ENCODE assay signal across 8 cellular contexts in genomic region chr12:53005986-53006809, GRCh38. TPM values are rescaled to one million over a fixed set of nuclear protein-coding genes. Genes with fewer than 3 reads are reported as not detected.
DNase-seq lines count a peak whose midpoint lies in the region; ATAC-seq and TF ChIP-seq lines count a peak whose summit lies in the region.

Gene EIF4B (plus strand): TSS chr12:53006456. CDS start chr12:53006484, 28 bp downstream.

- peak within 1 kb of the TSS; percentile 43 for H2AFZ ChIP-seq in ACC112 (ENCODE audit: low read length, unreplicated experiment)

- peak; percentile 54 for TF ChIP-seq POLR2A in breast epithelium (IDR thresholded peaks at IDR 0.05)

- peak; percentile 100 for DNase-seq in NCI-H2196 treated with DMSO at 0.1 percent for 48 hours (lab: John Stamatoyannopoulos, UW; ENCODE audit: unreplicated experiment)
- peak; percentile 99 to 100 for DNase-seq in breast epithelium (ENCODE audit: low spot score in 2 of 2)

- H3K9me3 ChIP-seq in breast epithelium (no peaks in the 10 kb centered on the region), iPS-18a (ENCODE audit: control insufficient read depth, low read depth, low read length) (no peaks in the 10 kb centered on the region), skeletal muscle tissue (ENCODE audit: control insufficient read depth in 3 of 3, low read length in 3 of 3) (no peaks in the 10 kb centered on the region)

- TF ChIP-seq CTCF in VCaP (conservative IDR thresholded peaks at IDR 0.05) (no peak), breast epithelium (IDR thresholded peaks at IDR 0.05) (no peak)

- intact Hi-C loops in breast epithelium (cut with DNase I; ENCODE audit: low total_unique reads) = no loop called here

- peaks cover 21% of the 10 kb centered on the region for H3K36me3 ChIP-seq in ACC112 (ENCODE audit: insufficient read depth, low read length)
- H3K36me3 ChIP-seq in breast epithelium = no peaks in the 10 kb centered on the region
- peaks cover 37% of the 10 kb centered on the region for H3K36me3 ChIP-seq in iPS-18a (ENCODE audit: control insufficient read depth, low read depth, low read length)
- H3K36me3 ChIP-seq in skeletal muscle tissue (ENCODE audit: control insufficient read depth in 3 of 3, insufficient read depth in 3 of 3, low read length in 3 of 3) = peaks cover 0 to 4% (median 3%) of the 10 kb centered on the region in 3 donors

- H3K27ac ChIP-seq in ACC112 (ENCODE audit: low read depth, low read length) (peak within 1 kb of the TSS; percentile 87), VCaP (peak within 1 kb of the TSS; percentile 100), breast epithelium (peak within 1 kb of the TSS; percentile 93 to 97), iPS-18a (ENCODE audit: low read length) (peak within 1 kb of the TSS; percentile 100), skeletal muscle tissue (ENCODE audit: low read depth, low read length) (peak within 1 kb of the TSS; percentile 96)

- H3K4me1 ChIP-seq in ACC112 (ENCODE audit: control insufficient read depth, insufficient read depth, low read length, unreplicated experiment) (peaks cover 49% of the 10 kb centered on the region), breast epithelium (peaks cover 0 to 17% of the 10 kb centered on the region in 2 donors), iPS-18a (ENCODE audit: control insufficient read depth, low read depth, low read length) (peaks cover 33% of the 10 kb centered on the region), skeletal muscle tissue (ENCODE audit: control insufficient read depth in 3 of 3, insufficient read depth in 3 of 3, low read length in 3 of 3) (peaks cover 24 to 50% (median 36%) of the 10 kb centered on the region in 3 donors)

- H3K4me3 ChIP-seq in ACC112 (ENCODE audit: low read depth, low read length) (peak within 1 kb of the TSS; percentile 90), breast epithelium (peak within 1 kb of the TSS; percentile 89 to 94 (median 94)), iPS-18a (ENCODE audit: low read length) (peak within 1 kb of the TSS; percentile 100), skeletal muscle tissue (ENCODE audit: low read length in 3 of 3) (peak within 1 kb of the TSS; percentile 93 to 97 (median 95))

- peaks cover 56% of the 10 kb centered on the region for H3K79me2 ChIP-seq in ACC112 (ENCODE audit: control insufficient read depth, insufficient read depth, low read length, unreplicated experiment)

- ATAC-seq in GM18870 (IDR thresholded peaks at IDR 0.05; ENCODE audit: unreplicated experiment) (peak; percentile 74), HG03135 (IDR thresholded peaks at IDR 0.05; ENCODE audit: unreplicated experiment) (peak; percentile 88)

- H3K9ac ChIP-seq in iPS-18a (ENCODE audit: low read length) (peak within 1 kb of the TSS; percentile 100), skeletal muscle tissue (ENCODE audit: low read depth in 1 of 3, low read length in 3 of 3) (peak within 1 kb of the TSS; percentile 94 to 96 (median 96))

- no peaks in the 10 kb centered on the region for H3K27me3 ChIP-seq in ACC112 (ENCODE audit: insufficient read depth, low read length)
- no peaks in the 10 kb centered on the region for H3K27me3 ChIP-seq in breast epithelium
- no peaks in the 10 kb centered on the region for H3K27me3 ChIP-seq in iPS-18a (ENCODE audit: control insufficient read depth, insufficient read depth, low read length)
- no peaks in the 10 kb centered on the region for H3K27me3 ChIP-seq in skeletal muscle tissue (ENCODE audit: control insufficient read depth in 3 of 3, insufficient read depth in 3 of 3, low read length in 3 of 3)

RNA-seq across cellular contexts. Expression of gene EIF4B, which starts in this region (rescaled TPM):
- total RNA-seq in breast epithelium (100 to 1,000 TPM; 600 to 759 (median 614) TPM), skeletal muscle tissue (1,005 TPM)

Comparison
In these comparisons a context has a peak if more than half of its experiments do, and no peak if none do; other contexts are left out.
1. Peak in every context shown above with its lines: DNase-seq, ATAC-seq, H3K4me3 ChIP-seq and H3K27ac ChIP-seq.